ENCODE assay signal across 9 cellular contexts in the genomic region with DNA sequence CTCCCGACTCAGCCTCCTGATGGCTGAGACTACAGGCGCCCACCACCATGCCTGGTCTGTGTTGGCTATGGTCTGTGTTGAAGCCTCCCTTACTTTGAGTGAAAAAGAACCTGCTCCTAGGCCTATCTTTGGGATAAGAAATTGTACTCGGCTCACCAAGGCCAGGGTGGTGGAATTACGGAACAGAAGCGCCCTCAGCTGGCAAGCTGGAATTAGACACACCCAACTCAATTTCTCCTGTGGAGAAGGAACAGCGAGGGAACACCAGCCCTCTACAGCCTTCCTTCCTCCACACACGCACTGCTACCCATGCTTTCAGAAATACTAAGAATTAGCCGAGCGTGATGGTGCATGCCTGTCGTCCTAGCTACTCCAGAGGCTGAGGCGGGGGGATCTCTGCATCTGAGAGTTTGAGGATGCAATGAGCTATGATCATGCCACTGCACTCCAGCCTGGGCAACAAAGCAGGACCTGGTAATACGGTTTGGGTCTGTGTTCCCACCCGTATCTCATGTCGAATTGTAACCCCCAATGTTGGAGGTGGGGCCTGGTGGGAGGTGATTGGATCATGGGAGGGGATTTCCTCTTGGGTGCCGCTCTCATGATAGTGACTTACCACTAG. TPM values are rescaled to one million over a fixed set of nuclear protein-coding genes. Genes with fewer than 3 reads are reported as not detected.
A peak's percentile ranks its signal among the peaks of the same experiment; 100 is the strongest.
DNase-seq lines count a peak whose midpoint lies in the region; ATAC-seq and TF ChIP-seq lines count a peak whose summit lies in the region.
"Had no signal": no experiment of that assay in that cellular context is flagged by ENCODE, and none has a peak within 500 bp of the region (broad histone marks: within the 10 kb centered on the region; RNA-seq: fewer than 3 reads in every experiment).

No MANE protein-coding gene starts in this region.

- H3K36me3 Mint-ChIP-seq in activated CD4-positive, alpha-beta memory T cell treated with anti-CD3 and anti-CD28 coated beads, Interleukin-2, amount 10 ng/mL, durations not matched to agents 7 days and 5 days (ENCODE audit: low read depth), result no peaks in the 10 kb centered on the region

- H3K79me2 ChIP-seq in Loucy (ENCODE audit: insufficient read depth, low read length), result no peaks in the 10 kb centered on the region

- CTCF ChIA-PET in activated CD4-positive, alpha-beta memory T cell treated with anti-CD3 and anti-CD28 coated beads, Interleukin-2, amount 10 ng/mL, durations not matched to agents 7 days and 5 days (lab: Charles Lee), result interaction anchor here (1.1 to 1.2 kb wide), 2 partner anchors 455 to 458 kb away, joined by 3 to 8 read pairs; no protein-coding TSS in a partner anchor

- DNase-seq in NCI-H345 treated with DMSO at 0.1 percent for 48 hours (lab: John Stamatoyannopoulos, UW; ENCODE audit: unreplicated experiment) (peak; percentile 6), NCI-H345 (lab: John Stamatoyannopoulos, UW) (no peak), left colon (peak in 1 of 2 donors; percentile 16), ascending aorta (ENCODE audit: low spot score in 2 of 2) (no peak)
- DNase-seq in activated CD4-positive, alpha-beta memory T cell treated with anti-CD3 and anti-CD28 coated beads, Interleukin-2, amount 10 ng/mL, durations not matched to agents 7 days and 5 days, result peak; percentile 19

- POLR2A ChIA-PET in activated CD4-positive, alpha-beta memory T cell treated with anti-CD3 and anti-CD28 coated beads, Interleukin-2, amount 10 ng/mL, durations not matched to agents 7 days and 5 days (lab: Charles Lee), result no interaction called here

- no peaks in the 10 kb centered on the region for H3K4me1 ChIP-seq in Loucy (ENCODE audit: insufficient read depth, low read length, poor library complexity, severe bottlenecking)
- no peaks in the 10 kb centered on the region for H3K4me1 ChIP-seq in ascending aorta

- intact Hi-C loops in left colon (cut with DNase I, micrococcal nuclease) (no loop called here), ascending aorta (cut with DNase I) (no loop called here)

- peaks cover 2% of the 10 kb centered on the region for H3K27me3 Mint-ChIP-seq in activated CD4-positive, alpha-beta memory T cell treated with anti-CD3 and anti-CD28 coated beads, Interleukin-2, amount 10 ng/mL, durations not matched to agents 7 days and 5 days

- no peak overlapping the region for H3K27ac ChIP-seq in ascending aorta
- H3K27ac ChIP-seq: skin epidermis had no signal

- no peaks in the 10 kb centered on the region for H4K20me1 ChIP-seq in Loucy (ENCODE audit: insufficient read depth, low read length, poor library complexity, severe bottlenecking)

- no peaks in the 10 kb centered on the region for H3K9me3 ChIP-seq in Loucy (ENCODE audit: insufficient read depth, low read depth, low read length)
- no peaks in the 10 kb centered on the region for H3K9me3 ChIP-seq in ascending aorta

- peak overlapping the region; percentile 15; the same call in 1 of the 2 replicates for H2AFZ ChIP-seq in Loucy (ENCODE audit: low read length)

- H3K4me1 Mint-ChIP-seq in activated CD4-positive, alpha-beta memory T cell treated with anti-CD3 and anti-CD28 coated beads, Interleukin-2, amount 10 ng/mL, durations not matched to agents 7 days and 5 days, result peaks cover 2% of the 10 kb centered on the region

- no peak overlapping the region for H3K4me3 ChIP-seq in Loucy (ENCODE audit: low read length, poor library complexity, severe bottlenecking)
- no peak overlapping the region for H3K4me3 ChIP-seq in ascending aorta
- H3K4me3 ChIP-seq: skin epidermis had no signal

- no peak overlapping the region for H3K27ac Mint-ChIP-seq in activated CD4-positive, alpha-beta memory T cell treated with anti-CD3 and anti-CD28 coated beads, Interleukin-2, amount 10 ng/mL, durations not matched to agents 7 days and 5 days

- no peak overlapping the region for H3K4me2 ChIP-seq in Loucy (ENCODE audit: low read depth, low read length, poor library complexity, severe bottlenecking)

- ATAC-seq in left colon (peak; percentile 51), HG03196 (IDR thresholded peaks at IDR 0.05; ENCODE audit: unreplicated experiment) (no peak), GM18517 (IDR thresholded peaks at IDR 0.05; ENCODE audit: unreplicated experiment) (no peak)

- TF ChIP-seq CTCF in Loucy (conservative IDR thresholded peaks at IDR 0.05; ENCODE audit: low read length) (peak; percentile 66), ascending aorta (IDR thresholded peaks at IDR 0.05) (no peak)

- H3K27me3 ChIP-seq in Loucy (ENCODE audit: insufficient read depth, low read length, poor library complexity, severe bottlenecking) (no peaks in the 10 kb centered on the region), ascending aorta (no peaks in the 10 kb centered on the region)

- no peaks in the 10 kb centered on the region for H3K9me2 ChIP-seq in Loucy (replicated peaks; ENCODE audit: low read depth, low read length)

- no peak overlapping the region for H3K4me3 Mint-ChIP-seq in activated CD4-positive, alpha-beta memory T cell treated with anti-CD3 and anti-CD28 coated beads, Interleukin-2, amount 10 ng/mL, durations not matched to agents 7 days and 5 days

- no peak overlapping the region for H3K9ac ChIP-seq in Loucy (ENCODE audit: low read depth, low read length, poor library complexity, severe bottlenecking)

- no peaks in the 10 kb centered on the region for H3K9me3 Mint-ChIP-seq in activated CD4-positive, alpha-beta memory T cell treated with anti-CD3 and anti-CD28 coated beads, Interleukin-2, amount 10 ng/mL, durations not matched to agents 7 days and 5 days

- H3K36me3 ChIP-seq in Loucy (ENCODE audit: insufficient read depth, low read length) (no peaks in the 10 kb centered on the region), ascending aorta (no peaks in the 10 kb centered on the region)

- no peaks in the 10 kb centered on the region for H3F3A ChIP-seq in Loucy (ENCODE audit: low read depth)

RNA-seq across cellular contexts. Expression of gene RBBP6, which starts 40.1 kb away (rescaled TPM):
- 10 to 100 TPM; 66.8 to 68.6 TPM for total RNA-seq in activated CD4-positive, alpha-beta memory T cell treated with anti-CD3 and anti-CD28 coated beads, Interleukin-2, amount 10 ng/mL, durations not matched to agents 7 days and 5 days
- total RNA-seq in left colon (10 to 100 TPM; 33.3 to 40.6 TPM), ascending aorta (96.1 TPM)

Comparison
In these comparisons a context has a peak if more than half of its experiments do, and no peak if none do; other contexts are left out.
1. DNase-seq: peak in NCI-H345 treated with DMSO at 0.1 percent for 48 hours (single experiment) and activated CD4-positive, alpha-beta memory T cell treated with anti-CD3 and anti-CD28 coated beads, Interleukin-2, amount 10 ng/mL, durations not matched to agents 7 days and 5 days (single experiment); none in NCI-H345 (single experiment) and ascending aorta (0 of 2).